In the genomic region with DNA sequence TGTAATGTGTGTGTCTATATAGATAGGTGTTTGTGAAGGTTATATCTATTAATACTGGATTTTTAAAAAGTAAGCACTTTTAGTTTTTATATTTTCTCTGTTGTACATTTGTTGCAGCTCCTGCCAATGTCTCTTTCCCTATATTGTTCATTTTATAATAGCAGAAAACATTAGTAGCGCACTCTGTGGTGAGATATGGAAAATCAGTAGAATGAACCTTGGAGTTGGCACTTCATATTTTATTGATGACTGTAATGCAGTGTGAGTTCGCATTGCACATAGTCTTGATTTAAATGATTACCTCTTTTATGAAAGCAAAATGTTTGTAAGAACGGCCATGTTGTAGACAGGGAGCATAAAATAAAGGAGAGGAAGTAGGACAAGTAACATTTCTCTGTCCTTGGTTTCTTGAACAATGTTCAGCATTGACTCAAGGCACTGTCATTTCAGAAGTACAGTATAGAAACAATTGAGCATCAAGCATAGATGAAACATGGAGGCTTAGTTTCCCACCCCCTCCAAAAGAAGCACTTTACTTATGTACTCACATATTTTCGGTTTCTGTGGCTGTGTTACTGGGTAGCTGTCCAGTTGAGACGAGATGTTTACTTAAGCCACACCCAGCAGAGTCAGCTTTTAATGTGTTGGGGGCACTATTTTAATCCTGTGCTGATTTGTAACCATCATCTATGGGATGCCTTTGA, we compare ENCODE assay signal across 10 cellular contexts.
DNase-seq lines count a peak whose midpoint lies in the region; ATAC-seq and TF ChIP-seq lines count a peak whose summit lies in the region.
"Had no signal": no experiment of that assay in that cellular context is flagged by ENCODE, and none has a peak within 500 bp of the region (broad histone marks: within the 10 kb centered on the region; RNA-seq: fewer than 3 reads in every experiment).

No MANE protein-coding gene starts in this region.

- no peak overlapping the region for H4K91ac ChIP-seq in IMR-90 (ENCODE audit: insufficient read depth, low read depth, low read length)

- CTCF ChIA-PET in IMR-90 (lab: Yijun Ruan, JAX) = no interaction called here

- H3K27me3 ChIP-seq in IMR-90 (ENCODE audit: control insufficient read depth, insufficient read depth, low read length) = no peaks in the 10 kb centered on the region
- no peaks in the 10 kb centered on the region for H3K27me3 ChIP-seq in adipocyte (replicated peaks; ENCODE audit: control insufficient read depth, insufficient read depth, low read length)
- H3K27me3 ChIP-seq: tibial artery had no signal

- dilution Hi-C loops in IMR-90 (cut with HindIII; ENCODE audit: low sequenced_read_pairs, unreplicated experiment) = no loop called here

- intact Hi-C loops in IMR-90 (cut with micrococcal nuclease) (loop anchor here (1.0 kb wide), 1 partner anchor 16 kb away; no protein-coding TSS in a partner anchor), left colon (cut with DNase I, micrococcal nuclease) (no loop called here)

- H3K79me1 ChIP-seq in IMR-90 (ENCODE audit: low read depth in 1 of 2, low read length in 2 of 2) = peaks cover 17 to 55% of the 10 kb centered on the region in 2 experiments

- H4K8ac ChIP-seq in IMR-90 (ENCODE audit: low read depth in 2 of 2, low read length in 2 of 2) = no peak overlapping the region

- H3K9me3 ChIP-seq in IMR-90 (ENCODE audit: control insufficient read depth, insufficient read depth, low read length) (no peaks in the 10 kb centered on the region), adipocyte (ENCODE audit: control insufficient read depth, low read length) (no peaks in the 10 kb centered on the region)
- H3K9me3 ChIP-seq: tibial artery had no signal

- peak overlapping the region; percentile 84 for H3K4me2 ChIP-seq in IMR-90 (ENCODE audit: low read depth, low read length)

- H3K27ac ChIP-seq in C4-2B = no peak overlapping the region
- no peak overlapping the region for H3K27ac ChIP-seq in IMR-90 (ENCODE audit: insufficient read depth, low read length)
- H3K27ac ChIP-seq: tibial artery had no signal

- H4K5ac ChIP-seq in IMR-90 (ENCODE audit: low read depth, low read length) = no peak overlapping the region

- H2BK15ac ChIP-seq in IMR-90 (ENCODE audit: low read depth, low read length) = no peak overlapping the region

- TF ChIP-seq CTCF in C4-2B (conservative IDR thresholded peaks at IDR 0.05) (peak; percentile 15), IMR-90 (conservative IDR thresholded peaks at IDR 0.05; ENCODE audit: low read depth, low read length) (no peak)

- peaks cover 6% of the 10 kb centered on the region; the same call in 1 of the 2 replicates for H3K9me1 ChIP-seq in IMR-90 (ENCODE audit: insufficient read depth, low read length)

- no peak overlapping the region for H3K4me3 ChIP-seq in IMR-90 (ENCODE audit: insufficient read depth, low read depth, low read length)
- H3K4me3 ChIP-seq in adipocyte (ENCODE audit: low read length) = peak overlapping the region; percentile 39
- H3K4me3 ChIP-seq: lung, tibial artery had no signal

- no CpG with 5 or more reads among the region's 5 CpGs for WGBS in IMR-90 (ENCODE audit: extremely low coverage in 2 of 2, insufficient read length in 1 of 2), 2 experiments

- no peak for TF ChIP-seq POLR2A in IMR-90 (IDR thresholded peaks at IDR 0.05; ENCODE audit: low read depth, low read length)

- no peak overlapping the region for H3K18ac ChIP-seq in IMR-90 (ENCODE audit: low read depth, low read length)

- no peak overlapping the region for H3K4ac ChIP-seq in IMR-90 (ENCODE audit: low read depth, low read length)

- H2BK120ac ChIP-seq in IMR-90 (ENCODE audit: low read depth, low read length) = no peak overlapping the region

- H3K4me1 ChIP-seq in IMR-90 (ENCODE audit: control insufficient read depth, insufficient read depth, low read length) (peaks cover 6% of the 10 kb centered on the region), adipocyte (ENCODE audit: control insufficient read depth, insufficient read depth, low read length) (peaks cover 27% of the 10 kb centered on the region)

- POLR2A ChIA-PET in IMR-90 (lab: Charles Lee; ENCODE audit: unreplicated experiment) = no interaction called here

- no peak overlapping the region for H2AK9ac ChIP-seq in IMR-90 (replicated peaks; ENCODE audit: low read depth, low read length, poor library complexity)

- peak; percentile 56 for DNase-seq in IMR-90
- peak; percentile 52 for DNase-seq in adipocyte (ENCODE audit: low read depth)
- DNase-seq in left colon = no peak
- DNase-seq in effector CD8-positive, alpha-beta T cell (lab: John Stamatoyannopoulos, UW) = no peak
- DNase-seq: tibial artery had no signal

- no peak overlapping the region for H3K23ac ChIP-seq in IMR-90 (ENCODE audit: low read depth, low read length)

- no TSS peak for BruUV-seq in IMR-90 (replicated peaks; lab: Mats Ljungman, UMichigan)

- no peak overlapping the region for H2BK5ac ChIP-seq in IMR-90 (ENCODE audit: low read depth, low read length, poor library complexity, severe bottlenecking)

- ATAC-seq in IMR-90 (ENCODE audit: low read depth) = peak; percentile 64
- peak; percentile 65 for ATAC-seq in left colon
- no peak for ATAC-seq in HG02840 (IDR thresholded peaks at IDR 0.05; ENCODE audit: low FRiP score, unreplicated experiment)
- ATAC-seq in HG02759 (IDR thresholded peaks at IDR 0.05; ENCODE audit: unreplicated experiment) = no peak
- ATAC-seq in GM21723 (IDR thresholded peaks at IDR 0.05; ENCODE audit: unreplicated experiment) = no peak

- H3K9ac ChIP-seq in IMR-90 (ENCODE audit: low read depth, low read length) = no peak overlapping the region
- no peak overlapping the region for H3K9ac ChIP-seq in adipocyte (ENCODE audit: low read length)

- in situ Hi-C loops in IMR-90 (cut with MboI; ENCODE audit: low sequenced_read_pairs) = no loop called here

- no peak overlapping the region for H3K14ac ChIP-seq in IMR-90 (replicated peaks; ENCODE audit: low read depth, low read length)

- no peak overlapping the region for H2AFZ ChIP-seq in IMR-90 (replicated peaks; ENCODE audit: low read length, poor library complexity)

- no peak overlapping the region for H2BK20ac ChIP-seq in IMR-90 (ENCODE audit: low read depth, low read length)

- no peak for TF ChIP-seq RAD21 in IMR-90 (IDR thresholded peaks at IDR 0.05; ENCODE audit: low read length)

- H4K20me1 ChIP-seq in IMR-90 (ENCODE audit: insufficient read depth, low read length) = peaks cover 24% of the 10 kb centered on the region

- no peak overlapping the region for H2AK5ac ChIP-seq in IMR-90 (ENCODE audit: low read depth, low read length)

- H3K36me3 ChIP-seq in IMR-90 (ENCODE audit: control insufficient read depth, insufficient read depth, low read length) (no peaks in the 10 kb centered on the region), adipocyte (ENCODE audit: control insufficient read depth, insufficient read depth, low read length, severe bottlenecking) (no peaks in the 10 kb centered on the region)
- H3K36me3 ChIP-seq: tibial artery had no signal

- H3K56ac ChIP-seq in IMR-90 (ENCODE audit: extremely low read depth, insufficient read depth, low read length) = no peak overlapping the region

TF ChIP-seq in IMR-90, 13 proteins besides CTCF, POLR2A, EP300 and RAD21:
- no peak for TF ChIP-seq RCOR1 (IDR thresholded peaks at IDR 0.05; ENCODE audit: insufficient replicate concordance, low read length)
- no peak for TF ChIP-seq MXI1 (IDR thresholded peaks at IDR 0.05; ENCODE audit: borderline replicate concordance, low read depth, low read length)
- TF ChIP-seq RFX5 (IDR thresholded peaks at IDR 0.05; ENCODE audit: low read depth, low read length) = no peak
- TF ChIP-seq MAFK (IDR thresholded peaks at IDR 0.05; ENCODE audit: low read depth, low read length) = no peak
- no peak for TF ChIP-seq BHLHE40 (IDR thresholded peaks at IDR 0.05; ENCODE audit: low read depth, low read length)
- TF ChIP-seq CHD1 (IDR thresholded peaks at IDR 0.05; ENCODE audit: low read depth, low read length) = no peak
- no peak for TF ChIP-seq FOS (IDR thresholded peaks at IDR 0.05; ENCODE audit: low read depth, low read length)
- TF ChIP-seq, protein P1, sequence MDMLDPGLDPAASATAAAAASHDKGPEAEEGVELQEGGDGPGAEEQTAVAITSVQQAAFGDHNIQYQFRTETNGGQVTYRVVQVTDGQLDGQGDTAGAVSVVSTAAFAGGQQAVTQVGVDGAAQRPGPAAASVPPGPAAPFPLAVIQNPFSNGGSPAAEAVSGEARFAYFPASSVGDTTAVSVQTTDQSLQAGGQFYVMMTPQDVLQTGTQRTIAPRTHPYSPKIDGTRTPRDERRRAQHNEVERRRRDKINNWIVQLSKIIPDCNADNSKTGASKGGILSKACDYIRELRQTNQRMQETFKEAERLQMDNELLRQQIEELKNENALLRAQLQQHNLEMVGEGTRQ (IDR thresholded peaks at IDR 0.05; ENCODE audit: low read depth, low read length) = no peak
- no peak for TF ChIP-seq NFE2L2 (IDR thresholded peaks at IDR 0.05; ENCODE audit: low read depth, low read length)
- TF ChIP-seq MAZ (IDR thresholded peaks at IDR 0.05; ENCODE audit: borderline replicate concordance, low read depth, low read length) = no peak
- TF ChIP-seq, protein P2, sequence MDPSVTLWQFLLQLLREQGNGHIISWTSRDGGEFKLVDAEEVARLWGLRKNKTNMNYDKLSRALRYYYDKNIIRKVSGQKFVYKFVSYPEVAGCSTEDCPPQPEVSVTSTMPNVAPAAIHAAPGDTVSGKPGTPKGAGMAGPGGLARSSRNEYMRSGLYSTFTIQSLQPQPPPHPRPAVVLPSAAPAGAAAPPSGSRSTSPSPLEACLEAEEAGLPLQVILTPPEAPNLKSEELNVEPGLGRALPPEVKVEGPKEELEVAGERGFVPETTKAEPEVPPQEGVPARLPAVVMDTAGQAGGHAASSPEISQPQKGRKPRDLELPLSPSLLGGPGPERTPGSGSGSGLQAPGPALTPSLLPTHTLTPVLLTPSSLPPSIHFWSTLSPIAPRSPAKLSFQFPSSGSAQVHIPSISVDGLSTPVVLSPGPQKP (IDR thresholded peaks at IDR 0.05; ENCODE audit: borderline replicate concordance, low read depth, low read length) = no peak
- no peak for TF ChIP-seq SMC3 (IDR thresholded peaks at IDR 0.05; ENCODE audit: low read depth, low read length)
- no peak for TF ChIP-seq CEBPB (IDR thresholded peaks at IDR 0.05; ENCODE audit: low read depth, low read length)

Comparison
In these comparisons a context has a peak if more than half of its experiments do, and no peak if none do; other contexts are left out.
1. ATAC-seq: peak in IMR-90 (single experiment) and left colon (single experiment); none in HG02840 (single experiment), HG02759 (single experiment) and GM21723 (single experiment).
2. DNase-seq: peak in IMR-90 (single experiment) and adipocyte (single experiment); none in left colon (0 of 2) and effector CD8-positive, alpha-beta T cell (single experiment).